ENCODE assay signal across 8 cellular contexts in the genomic region with DNA sequence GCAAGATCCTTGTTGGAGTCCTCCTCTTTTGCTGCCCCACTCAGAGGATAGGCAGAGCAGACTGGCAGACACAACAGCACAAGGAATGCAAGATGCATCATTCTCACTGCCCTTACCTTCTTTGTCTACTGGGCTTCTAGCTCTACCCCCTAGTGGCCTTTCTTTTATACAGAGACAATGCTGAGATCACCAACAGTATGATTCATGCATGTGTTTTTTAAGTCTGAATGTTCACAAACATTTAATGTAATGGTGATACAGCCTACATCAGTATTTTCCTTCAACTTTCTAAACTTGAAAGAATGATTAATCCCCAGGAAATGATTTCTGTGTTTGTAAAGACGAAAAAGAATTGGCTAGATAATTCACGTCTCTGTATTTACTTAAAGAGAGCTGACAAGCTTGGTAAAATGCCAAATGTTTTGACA. TPM values are rescaled to one million over a fixed set of nuclear protein-coding genes. Genes with fewer than 3 reads are reported as not detected.
DNase-seq lines count a peak whose midpoint lies in the region; ATAC-seq and TF ChIP-seq lines count a peak whose summit lies in the region.

MMP10 (minus strand) TSS at position 138 of the 428 bp plus-strand sequence; CDS start at position 101, 37 bp downstream.

- peaks cover 5% of the 10 kb centered on the region for H3K27me3 Mint-ChIP-seq in HFFc6 (ENCODE audit: insufficient read depth)

- ATAC-seq in SK-N-SH treated with all-trans-retinoic acid at 6 μM for 48 hours (peak; percentile 100), GM21529 (IDR thresholded peaks at IDR 0.05; ENCODE audit: unreplicated experiment) (no peak)

- TF ChIP-seq CTCF in HFFc6 (IDR thresholded peaks at IDR 0.05): peak; percentile 81

- H3K4me3 Mint-ChIP-seq in HFFc6: no peak within 1 kb of the TSS

- DNase-seq in CD1c-positive myeloid dendritic cell (ENCODE audit: extremely low spot score) (peak; percentile 18), HFFc6 (peak; percentile 80), iPS-NIHi7 (ENCODE audit: extremely low spot score) (peak; percentile 73), cerebellar nuclear complex (lab: John Stamatoyannopoulos, UW) (no peak), activated T-cell treated with anti-CD3 and anti-CD28 coated beads for 4 hours (no peak), occipital lobe (lab: John Stamatoyannopoulos, UW) (no peak)

- H3K27ac Mint-ChIP-seq in HFFc6: no peak within 1 kb of the TSS

- H3K36me3 Mint-ChIP-seq in HFFc6 (ENCODE audit: low read depth): no peaks in the 10 kb centered on the region

- H3K4me1 Mint-ChIP-seq in HFFc6 (ENCODE audit: low read depth): peaks cover 15% of the 10 kb centered on the region

- H3K9me3 Mint-ChIP-seq in HFFc6: no peaks in the 10 kb centered on the region

TF ChIP-seq in SK-N-SH treated with all-trans-retinoic acid at 6 μM for 48 hours, 23 proteins besides CTCF, POLR2A, EP300 and RAD21:
- TF ChIP-seq ZNF565 (CRISPR knock-in tag; conservative IDR thresholded peaks at IDR 0.05; ENCODE audit: low read depth) (no peak), RARB (CRISPR knock-in tag; IDR thresholded peaks at IDR 0.05) (no peak), GLIS3 (CRISPR knock-in tag; IDR thresholded peaks at IDR 0.05) (no peak), POU6F1 (CRISPR knock-in tag; IDR thresholded peaks at IDR 0.05; ENCODE audit: borderline replicate concordance, low read depth) (no peak), BACH2 (CRISPR knock-in tag; IDR thresholded peaks at IDR 0.05; ENCODE audit: borderline replicate concordance) (no peak), ZNF70 (CRISPR knock-in tag; IDR thresholded peaks at IDR 0.05) (no peak), ZFP3 (CRISPR knock-in tag; IDR thresholded peaks at IDR 0.05) (no peak), TOX (CRISPR knock-in tag; IDR thresholded peaks at IDR 0.05; ENCODE audit: borderline replicate concordance) (no peak), PPARA (CRISPR knock-in tag; IDR thresholded peaks at IDR 0.05; ENCODE audit: borderline replicate concordance) (no peak), ESRRG (CRISPR knock-in tag; IDR thresholded peaks at IDR 0.05) (no peak), SNAI2 (CRISPR knock-in tag; IDR thresholded peaks at IDR 0.05) (no peak), TCF4 (CRISPR knock-in tag; IDR thresholded peaks at IDR 0.05; ENCODE audit: borderline replicate concordance) (no peak)
- TF ChIP-seq, protein P1, sequence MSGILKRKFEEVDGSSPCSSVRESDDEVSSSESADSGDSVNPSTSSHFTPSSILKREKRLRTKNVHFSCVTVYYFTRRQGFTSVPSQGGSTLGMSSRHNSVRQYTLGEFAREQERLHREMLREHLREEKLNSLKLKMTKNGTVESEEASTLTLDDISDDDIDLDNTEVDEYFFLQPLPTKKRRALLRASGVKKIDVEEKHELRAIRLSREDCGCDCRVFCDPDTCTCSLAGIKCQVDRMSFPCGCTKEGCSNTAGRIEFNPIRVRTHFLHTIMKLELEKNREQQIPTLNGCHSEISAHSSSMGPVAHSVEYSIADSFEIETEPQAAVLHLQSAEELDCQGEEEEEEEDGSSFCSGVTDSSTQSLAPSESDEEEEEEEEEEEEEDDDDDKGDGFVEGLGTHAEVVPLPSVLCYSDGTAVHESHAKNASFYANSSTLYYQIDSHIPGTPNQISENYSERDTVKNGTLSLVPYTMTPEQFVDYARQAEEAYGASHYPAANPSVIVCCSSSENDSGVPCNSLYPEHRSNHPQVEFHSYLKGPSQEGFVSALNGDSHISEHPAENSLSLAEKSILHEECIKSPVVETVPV (CRISPR knock-in tag; IDR thresholded peaks at IDR 0.05): no peak
- TF ChIP-seq, protein P2, sequence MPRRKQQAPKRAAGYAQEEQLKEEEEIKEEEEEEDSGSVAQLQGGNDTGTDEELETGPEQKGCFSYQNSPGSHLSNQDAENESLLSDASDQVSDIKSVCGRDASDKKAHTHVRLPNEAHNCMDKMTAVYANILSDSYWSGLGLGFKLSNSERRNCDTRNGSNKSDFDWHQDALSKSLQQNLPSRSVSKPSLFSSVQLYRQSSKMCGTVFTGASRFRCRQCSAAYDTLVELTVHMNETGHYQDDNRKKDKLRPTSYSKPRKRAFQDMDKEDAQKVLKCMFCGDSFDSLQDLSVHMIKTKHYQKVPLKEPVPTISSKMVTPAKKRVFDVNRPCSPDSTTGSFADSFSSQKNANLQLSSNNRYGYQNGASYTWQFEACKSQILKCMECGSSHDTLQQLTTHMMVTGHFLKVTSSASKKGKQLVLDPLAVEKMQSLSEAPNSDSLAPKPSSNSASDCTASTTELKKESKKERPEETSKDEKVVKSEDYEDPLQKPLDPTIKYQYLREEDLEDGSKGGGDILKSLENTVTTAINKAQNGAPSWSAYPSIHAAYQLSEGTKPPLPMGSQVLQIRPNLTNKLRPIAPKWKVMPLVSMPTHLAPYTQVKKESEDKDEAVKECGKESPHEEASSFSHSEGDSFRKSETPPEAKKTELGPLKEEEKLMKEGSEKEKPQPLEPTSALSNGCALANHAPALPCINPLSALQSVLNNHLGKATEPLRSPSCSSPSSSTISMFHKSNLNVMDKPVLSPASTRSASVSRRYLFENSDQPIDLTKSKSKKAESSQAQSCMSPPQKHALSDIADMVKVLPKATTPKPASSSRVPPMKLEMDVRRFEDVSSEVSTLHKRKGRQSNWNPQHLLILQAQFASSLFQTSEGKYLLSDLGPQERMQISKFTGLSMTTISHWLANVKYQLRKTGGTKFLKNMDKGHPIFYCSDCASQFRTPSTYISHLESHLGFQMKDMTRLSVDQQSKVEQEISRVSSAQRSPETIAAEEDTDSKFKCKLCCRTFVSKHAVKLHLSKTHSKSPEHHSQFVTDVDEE (CRISPR knock-in tag; IDR thresholded peaks at IDR 0.05): no peak

RNA-seq across cellular contexts. Expression of gene MMP10, which starts in this region (rescaled TPM):
- total RNA-seq in HFFc6 (2021; fragmentation: NEBNext Ultra II Directional; extraction: Animal tissue kit (Norgen Biotek cat#: 25700)): 1 to 10 TPM in 4 of 6 experiments, under 1 TPM in 2; 0.33 to 3.9 (median 1.1) TPM
- total RNA-seq in occipital lobe: not detected

Comparison
In these comparisons a context has a peak if more than half of its experiments do, and no peak if none do; other contexts are left out.
1. DNase-seq: peak in CD1c-positive myeloid dendritic cell (single experiment), HFFc6 (single experiment) and iPS-NIHi7 (single experiment); none in cerebellar nuclear complex (0 of 2), activated T-cell treated with anti-CD3 and anti-CD28 coated beads for 4 hours (single experiment) and occipital lobe (single experiment).